Comparison of ENCODE assay signal across 8 cellular contexts in the genomic region with DNA sequence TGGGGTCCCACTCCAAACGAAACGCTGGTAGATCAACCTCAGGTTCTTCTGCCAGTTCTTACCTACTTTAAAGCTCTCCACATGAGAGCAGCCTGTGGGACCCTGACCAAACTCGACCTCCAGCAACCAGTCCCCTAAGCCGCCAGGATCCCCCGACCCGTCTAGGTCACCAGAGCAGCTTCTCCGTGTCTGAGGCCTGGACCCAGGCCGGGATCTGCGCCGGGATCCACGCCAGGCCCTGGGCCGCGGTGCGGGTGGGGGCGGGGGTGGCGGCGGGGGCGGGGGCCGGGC. TPM values are rescaled to one million over a fixed set of nuclear protein-coding genes. Genes with fewer than 3 reads are reported as not detected.
DNase-seq lines count a peak whose midpoint lies in the region; ATAC-seq and TF ChIP-seq lines count a peak whose summit lies in the region.

No MANE protein-coding gene starts in this region.

- H3K36me3 ChIP-seq in DND-41 (ENCODE audit: insufficient read depth, low read length), result 0 out of 2 replicates have a peak, but pooled peaks cover 9% of the 10 kb centered on the region

- peak overlapping the region; percentile 64 for H3K4me2 ChIP-seq in DND-41 (ENCODE audit: insufficient read depth, low read length)

- ATAC-seq in DND-41 (ENCODE audit: insufficient read depth, low read depth), result no peak; the same call in 2 of the 3 replicates
- ATAC-seq in HG03432 (IDR thresholded peaks at IDR 0.05; ENCODE audit: unreplicated experiment), result peak; percentile 4
- ATAC-seq in omental fat pad (ENCODE audit: low FRiP score), result peak; percentile 3

- no peaks in the 10 kb centered on the region for H3K27me3 ChIP-seq in DND-41 (ENCODE audit: insufficient read depth, low read length, poor library complexity)

- H3K79me2 ChIP-seq in DND-41 (ENCODE audit: insufficient read depth, low read length), result no peaks in the 10 kb centered on the region

- peak overlapping the region; percentile 85 for H3K9ac ChIP-seq in DND-41 (ENCODE audit: low read depth, low read length)

- H3K27ac ChIP-seq in DND-41 (ENCODE audit: low read length), result peak overlapping the region; percentile 86

- TF ChIP-seq CTCF in DND-41 (IDR thresholded peaks at IDR 0.05; ENCODE audit: borderline replicate concordance, extremely low read depth, low read length, poor library complexity, severe bottlenecking), result no peak
- TF ChIP-seq CTCF in choroid plexus epithelial cell (conservative IDR thresholded peaks at IDR 0.05; ENCODE audit: low read depth, low read length), result no peak
- TF ChIP-seq CTCF in omental fat pad (IDR thresholded peaks at IDR 0.05), result no peak

- peaks cover 28% of the 10 kb centered on the region for H3K4me1 ChIP-seq in DND-41 (ENCODE audit: insufficient read depth, low read length)

- no peaks in the 10 kb centered on the region for H3K9me3 ChIP-seq in DND-41 (ENCODE audit: insufficient read depth, low read length, severe bottlenecking)

- H2AFZ ChIP-seq in DND-41 (ENCODE audit: low read depth, low read length), result peak overlapping the region; percentile 80

- no peak for DNase-seq in DND-41
- DNase-seq in choroid plexus epithelial cell (ENCODE audit: low read depth), result no peak
- no peak for DNase-seq in omental fat pad (ENCODE audit: low spot score)
- no peak for DNase-seq in NCI-H526 (lab: John Stamatoyannopoulos, UW)
- no peak for DNase-seq in NCI-H446 (lab: John Stamatoyannopoulos, UW)
- no peak for DNase-seq in NCI-H82 (lab: John Stamatoyannopoulos, UW)
- no peak for DNase-seq in H4 (ENCODE audit: low spot score)

- peak overlapping the region; percentile 29 to 71; a peak in 3 of 4 replicates for H3K4me3 ChIP-seq in DND-41 (ENCODE audit: low read depth in 1 of 2, low read length in 2 of 2)
- peak overlapping the region; percentile 45 for H3K4me3 ChIP-seq in choroid plexus epithelial cell (ENCODE audit: low read depth, low read length)

- no peaks in the 10 kb centered on the region for H4K20me1 ChIP-seq in DND-41 (ENCODE audit: insufficient read depth, low read length)

RNA-seq across cellular contexts. Expression of a gene that starts 1.4 kb away (rescaled TPM):
- total RNA-seq in omental fat pad, result 1 to 10 TPM; 1.1 to 2.7 (median 1.7) TPM
- 0.78 and 0.91 TPM in 2 replicates for total RNA-seq in H4 (2014; rRNA removed; shearing (Covaris generic))

RNA-seq across cellular contexts. Expression of a gene that starts 36.3 kb away (rescaled TPM):
- total RNA-seq in omental fat pad, result 10 to 100 TPM; 16.0 to 38.0 (median 30.5) TPM
- 44.3 and 44.5 TPM in 2 replicates for total RNA-seq in H4 (2014; rRNA removed; shearing (Covaris generic))
